ENCODE assay signal across 15 cellular contexts in genomic region chr12:94614288-94614721, GRCh38. TPM values are rescaled to one million over a fixed set of nuclear protein-coding genes. Genes with fewer than 3 reads are reported as not detected.
A peak's percentile ranks its signal among the peaks of the same experiment; 100 is the strongest.
DNase-seq lines count a peak whose midpoint lies in the region; ATAC-seq and TF ChIP-seq lines count a peak whose summit lies in the region.
"Had no signal": no experiment of that assay in that cellular context is flagged by ENCODE, and none has a peak within 500 bp of the region (broad histone marks: within the 10 kb centered on the region; RNA-seq: fewer than 3 reads in every experiment).

No MANE protein-coding gene starts in this region.

- H3K27ac ChIP-seq in SJCRH30 (peak overlapping the region; percentile 41), hepatocyte (peak overlapping the region; percentile 87)
- H3K27ac ChIP-seq: parathyroid adenoma had no signal

- no peak for ATAC-seq in HG03571 (IDR thresholded peaks at IDR 0.05; ENCODE audit: unreplicated experiment)
- ATAC-seq: effector memory CD8-positive, alpha-beta T cell had no signal

- H3K9me3 ChIP-seq in SJCRH30 (replicated peaks) (no peaks in the 10 kb centered on the region), hepatocyte (ENCODE audit: low read depth) (no peaks in the 10 kb centered on the region)

- H4K20me1 ChIP-seq in hepatocyte (ENCODE audit: insufficient read depth, poor library complexity, severe bottlenecking): no peaks in the 10 kb centered on the region

- peak overlapping the region; percentile 68 for H3K4me2 ChIP-seq in hepatocyte

- WGBS in hepatocyte (ENCODE audit: low lambda C conversion rate, missing lambda C conversion rate): 34% methylated on average over 3 of the region's 3 CpGs

- H3K4me3 ChIP-seq in SJCRH30 (no peak overlapping the region), hepatocyte (no peak overlapping the region)

- H2AFZ ChIP-seq in hepatocyte: no peak overlapping the region
- H2AFZ ChIP-seq: parathyroid adenoma had no signal

- DNase-seq in EL (peak; percentile 65), SJCRH30 (peak; percentile 94 to 97), hepatocyte (ENCODE audit: low spot score) (no peak), putamen (ENCODE audit: low spot score) (peak; percentile 60), COLO829 (ENCODE audit: low spot score) (no peak), GM20000 (ENCODE audit: low spot score) (no peak), NCI-H510A (lab: John Stamatoyannopoulos, UW) (no peak)
- DNase-seq: effector memory CD8-positive, alpha-beta T cell; GM23248; immature natural killer cell; MV-4-11; NCI-H82; T-helper 1 cell had no signal

- H3K9me2 ChIP-seq in hepatocyte (replicated peaks; ENCODE audit: insufficient read depth): no peaks in the 10 kb centered on the region

- H3K27me3 ChIP-seq in SJCRH30 (no peaks in the 10 kb centered on the region), hepatocyte (no peaks in the 10 kb centered on the region)

- H3K36me3 ChIP-seq in SJCRH30: no peaks in the 10 kb centered on the region
- no peaks in the 10 kb centered on the region for H3K36me3 ChIP-seq in hepatocyte (replicated peaks; ENCODE audit: insufficient read depth, low read depth)

- peaks cover 10% of the 10 kb centered on the region for H3K79me2 ChIP-seq in hepatocyte
- H3K79me2 ChIP-seq: parathyroid adenoma had no signal

- TF ChIP-seq CTCF in hepatocyte (IDR thresholded peaks at IDR 0.05; ENCODE audit: poor library complexity): no peak
- TF ChIP-seq CTCF in GM20000 (IDR thresholded peaks at IDR 0.05; ENCODE audit: extremely low read depth, missing control alignments): no peak

- H3K4me1 ChIP-seq in SJCRH30 (peaks cover 26% of the 10 kb centered on the region), hepatocyte (ENCODE audit: insufficient read depth) (peaks cover 32% of the 10 kb centered on the region)

RNA-seq across cellular contexts. Expression of gene TMCC3, which starts 36.1 kb away (rescaled TPM):
- 2.4 and 2.5 TPM in 2 replicates for total RNA-seq in SJCRH30 (2014; rRNA removed; shearing (Covaris generic))
- total RNA-seq in hepatocyte: 4.5 and 7.8 TPM in 2 replicates
- polyA plus RNA-seq in hepatocyte: 4.0 and 5.7 TPM in 2 replicates

Comparison
In these comparisons a context has a peak if more than half of its experiments do, and no peak if none do; other contexts are left out.
1. DNase-seq: peak in EL (single experiment), SJCRH30 (2 of 2) and putamen (single experiment); none in hepatocyte (single experiment), COLO829 (single experiment), GM20000 (single experiment) and NCI-H510A (single experiment).